ENCODE assay signal across 2 cellular contexts in the genomic region with DNA sequence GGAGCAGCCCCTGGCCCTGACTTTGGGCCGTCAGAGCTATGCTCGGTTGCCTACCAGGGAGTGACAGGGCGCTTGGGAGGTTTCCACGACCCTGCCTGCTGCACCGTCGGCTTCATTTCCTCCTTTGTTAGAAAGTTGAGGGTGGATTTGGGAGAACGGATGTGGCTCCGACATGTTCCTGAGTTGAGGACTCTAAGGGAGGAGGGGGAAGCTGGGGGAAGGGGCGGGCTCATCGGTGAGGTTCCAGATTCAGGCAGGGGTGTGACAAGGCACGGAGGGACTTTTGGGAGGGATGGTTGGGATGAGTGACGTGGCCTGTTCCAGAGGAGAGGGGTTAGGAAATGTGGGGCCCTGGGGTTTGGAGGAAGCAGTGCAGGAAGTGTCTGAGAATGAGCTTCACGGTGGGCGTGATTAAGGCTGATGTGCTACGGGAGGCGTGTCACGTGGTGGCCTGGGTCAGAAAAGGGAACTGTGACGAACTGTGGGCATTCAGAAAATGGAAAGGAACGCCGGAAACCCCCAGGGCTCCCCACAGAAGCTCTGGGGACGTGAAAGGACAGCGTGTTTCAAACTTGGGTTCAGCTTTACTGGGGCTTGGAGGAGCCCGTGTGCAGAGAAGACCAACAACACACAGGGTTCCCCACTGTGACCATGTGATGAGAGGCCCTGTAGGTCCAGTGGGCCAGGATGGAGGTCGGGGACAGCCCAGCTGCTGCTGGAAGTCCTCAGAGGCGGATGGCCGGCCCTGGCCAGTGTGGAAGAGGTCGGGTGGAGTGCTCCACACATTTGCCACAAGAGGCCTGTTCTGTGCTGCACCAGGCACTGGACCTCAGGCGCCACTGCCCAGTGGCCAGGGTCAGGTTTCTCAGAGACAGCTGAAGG.
TF ChIP-seq lines count a peak whose summit lies in the region.

No MANE protein-coding gene starts in this region.

TF ChIP-seq in liver, 16 proteins besides CTCF, POLR2A, EP300 and RAD21:
- TF ChIP-seq FOXA2 (IDR thresholded peaks at IDR 0.05) (no peak), RXRA (IDR thresholded peaks at IDR 0.05) (peak in 1 of 2 donors; percentile 5), EGR1 (IDR thresholded peaks at IDR 0.05; ENCODE audit: low read depth in 2 of 2) (no peak), GABPA (IDR thresholded peaks at IDR 0.05 in 1 of 2, conservative IDR thresholded peaks at IDR 0.05 in 1 of 2) (no peak), YY1 (IDR thresholded peaks at IDR 0.05) (peak; percentile 26), SP1 (IDR thresholded peaks at IDR 0.05) (peak; percentile 20), MAX (IDR thresholded peaks at IDR 0.05) (peak; percentile 44), TAF1 (conservative IDR thresholded peaks at IDR 0.05) (no peak), HNF4A (conservative IDR thresholded peaks at IDR 0.05) (no peak), JUND (IDR thresholded peaks at IDR 0.05) (no peak), HNF4G (IDR thresholded peaks at IDR 0.05) (no peak), FOXA1 (IDR thresholded peaks at IDR 0.05) (no peak), NR2F2 (IDR thresholded peaks at IDR 0.05) (no peak), ZBTB33 (IDR thresholded peaks at IDR 0.05) (no peak)
- TF ChIP-seq, protein P1, sequence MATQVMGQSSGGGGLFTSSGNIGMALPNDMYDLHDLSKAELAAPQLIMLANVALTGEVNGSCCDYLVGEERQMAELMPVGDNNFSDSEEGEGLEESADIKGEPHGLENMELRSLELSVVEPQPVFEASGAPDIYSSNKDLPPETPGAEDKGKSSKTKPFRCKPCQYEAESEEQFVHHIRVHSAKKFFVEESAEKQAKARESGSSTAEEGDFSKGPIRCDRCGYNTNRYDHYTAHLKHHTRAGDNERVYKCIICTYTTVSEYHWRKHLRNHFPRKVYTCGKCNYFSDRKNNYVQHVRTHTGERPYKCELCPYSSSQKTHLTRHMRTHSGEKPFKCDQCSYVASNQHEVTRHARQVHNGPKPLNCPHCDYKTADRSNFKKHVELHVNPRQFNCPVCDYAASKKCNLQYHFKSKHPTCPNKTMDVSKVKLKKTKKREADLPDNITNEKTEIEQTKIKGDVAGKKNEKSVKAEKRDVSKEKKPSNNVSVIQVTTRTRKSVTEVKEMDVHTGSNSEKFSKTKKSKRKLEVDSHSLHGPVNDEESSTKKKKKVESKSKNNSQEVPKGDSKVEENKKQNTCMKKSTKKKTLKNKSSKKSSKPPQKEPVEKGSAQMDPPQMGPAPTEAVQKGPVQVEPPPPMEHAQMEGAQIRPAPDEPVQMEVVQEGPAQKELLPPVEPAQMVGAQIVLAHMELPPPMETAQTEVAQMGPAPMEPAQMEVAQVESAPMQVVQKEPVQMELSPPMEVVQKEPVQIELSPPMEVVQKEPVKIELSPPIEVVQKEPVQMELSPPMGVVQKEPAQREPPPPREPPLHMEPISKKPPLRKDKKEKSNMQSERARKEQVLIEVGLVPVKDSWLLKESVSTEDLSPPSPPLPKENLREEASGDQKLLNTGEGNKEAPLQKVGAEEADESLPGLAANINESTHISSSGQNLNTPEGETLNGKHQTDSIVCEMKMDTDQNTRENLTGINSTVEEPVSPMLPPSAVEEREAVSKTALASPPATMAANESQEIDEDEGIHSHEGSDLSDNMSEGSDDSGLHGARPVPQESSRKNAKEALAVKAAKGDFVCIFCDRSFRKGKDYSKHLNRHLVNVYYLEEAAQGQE (IDR thresholded peaks at IDR 0.05): no peak
- TF ChIP-seq, protein P2, sequence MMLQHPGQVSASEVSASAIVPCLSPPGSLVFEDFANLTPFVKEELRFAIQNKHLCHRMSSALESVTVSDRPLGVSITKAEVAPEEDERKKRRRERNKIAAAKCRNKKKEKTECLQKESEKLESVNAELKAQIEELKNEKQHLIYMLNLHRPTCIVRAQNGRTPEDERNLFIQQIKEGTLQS (IDR thresholded peaks at IDR 0.05): no peak

TF ChIP-seq in HepG2, 621 proteins besides CTCF, POLR2A, EP300 and RAD21:
- TF ChIP-seq CHD4 (IDR thresholded peaks at IDR 0.05; ENCODE audit: borderline replicate concordance, low read length): no peak
- no peak for TF ChIP-seq MBD4 (IDR thresholded peaks at IDR 0.05; ENCODE audit: borderline replicate concordance, low read length)
- TF ChIP-seq ZFY (CRISPR knock-in tag; IDR thresholded peaks at IDR 0.05): no peak
- TF ChIP-seq TCF7L2 (IDR thresholded peaks at IDR 0.05; ENCODE audit: low read depth, low read length): no peak
- no peak for TF ChIP-seq ZSCAN30 (CRISPR knock-in tag; IDR thresholded peaks at IDR 0.05)
- TF ChIP-seq, protein P3, sequence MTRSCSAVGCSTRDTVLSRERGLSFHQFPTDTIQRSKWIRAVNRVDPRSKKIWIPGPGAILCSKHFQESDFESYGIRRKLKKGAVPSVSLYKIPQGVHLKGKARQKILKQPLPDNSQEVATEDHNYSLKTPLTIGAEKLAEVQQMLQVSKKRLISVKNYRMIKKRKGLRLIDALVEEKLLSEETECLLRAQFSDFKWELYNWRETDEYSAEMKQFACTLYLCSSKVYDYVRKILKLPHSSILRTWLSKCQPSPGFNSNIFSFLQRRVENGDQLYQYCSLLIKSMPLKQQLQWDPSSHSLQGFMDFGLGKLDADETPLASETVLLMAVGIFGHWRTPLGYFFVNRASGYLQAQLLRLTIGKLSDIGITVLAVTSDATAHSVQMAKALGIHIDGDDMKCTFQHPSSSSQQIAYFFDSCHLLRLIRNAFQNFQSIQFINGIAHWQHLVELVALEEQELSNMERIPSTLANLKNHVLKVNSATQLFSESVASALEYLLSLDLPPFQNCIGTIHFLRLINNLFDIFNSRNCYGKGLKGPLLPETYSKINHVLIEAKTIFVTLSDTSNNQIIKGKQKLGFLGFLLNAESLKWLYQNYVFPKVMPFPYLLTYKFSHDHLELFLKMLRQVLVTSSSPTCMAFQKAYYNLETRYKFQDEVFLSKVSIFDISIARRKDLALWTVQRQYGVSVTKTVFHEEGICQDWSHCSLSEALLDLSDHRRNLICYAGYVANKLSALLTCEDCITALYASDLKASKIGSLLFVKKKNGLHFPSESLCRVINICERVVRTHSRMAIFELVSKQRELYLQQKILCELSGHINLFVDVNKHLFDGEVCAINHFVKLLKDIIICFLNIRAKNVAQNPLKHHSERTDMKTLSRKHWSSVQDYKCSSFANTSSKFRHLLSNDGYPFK (CRISPR knock-in tag; IDR thresholded peaks at IDR 0.05; ENCODE audit: borderline replicate concordance): no peak
- TF ChIP-seq TOE1 (CRISPR knock-in tag; IDR thresholded peaks at IDR 0.05): no peak
- no peak for TF ChIP-seq ARNT2 (CRISPR knock-in tag; IDR thresholded peaks at IDR 0.05; ENCODE audit: low read depth)
- TF ChIP-seq ZXDC (CRISPR knock-in tag; IDR thresholded peaks at IDR 0.05): no peak
- no peak for TF ChIP-seq CHCHD3 (CRISPR knock-in tag; IDR thresholded peaks at IDR 0.05)
- no peak for TF ChIP-seq SCMH1 (CRISPR knock-in tag; IDR thresholded peaks at IDR 0.05; ENCODE audit: borderline replicate concordance)
- no peak for TF ChIP-seq GPN1 (CRISPR knock-in tag; IDR thresholded peaks at IDR 0.05; ENCODE audit: borderline replicate concordance)
